ENCODE assay signal across 8 cellular contexts in the genomic region with DNA sequence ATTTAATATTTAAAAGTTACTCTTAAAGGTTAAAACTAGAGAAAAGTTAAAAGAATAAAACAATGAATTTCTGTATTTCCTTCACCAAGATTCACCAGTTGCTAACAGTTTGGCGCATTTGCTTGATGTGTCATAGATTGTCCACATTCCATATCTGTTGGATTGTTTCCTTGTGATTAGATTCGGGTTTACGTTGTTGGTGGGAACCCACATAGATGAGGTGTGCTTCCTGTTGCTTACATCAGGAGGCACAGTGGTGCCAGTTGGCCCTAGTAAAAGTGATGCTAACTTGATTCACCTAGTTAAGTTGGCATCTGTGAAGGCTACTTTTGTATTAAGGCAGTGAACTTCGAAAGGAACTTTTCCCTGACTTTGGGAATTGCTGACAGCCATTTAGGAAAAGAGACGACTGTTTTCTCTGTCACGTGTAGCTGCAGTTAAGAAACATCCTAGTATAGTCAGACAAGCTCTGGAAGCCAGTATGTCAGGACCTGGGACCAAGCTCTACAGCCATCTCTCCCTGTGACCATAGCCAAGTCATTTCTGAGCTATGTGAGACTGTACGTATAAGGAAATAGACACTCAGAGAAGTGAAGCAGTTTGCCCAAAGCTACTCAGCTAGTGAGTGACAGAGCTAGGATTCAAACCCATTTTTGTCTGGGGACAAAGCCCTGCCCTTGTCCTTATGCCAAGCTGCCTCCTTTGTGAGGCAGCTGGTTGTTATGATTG. TPM values are rescaled to one million over a fixed set of nuclear protein-coding genes. Genes with fewer than 3 reads are reported as not detected.
DNase-seq lines count a peak whose midpoint lies in the region; ATAC-seq, FAIRE-seq and TF ChIP-seq lines count a peak whose summit lies in the region.

No MANE protein-coding gene starts in this region.

- peaks cover 2% of the 10 kb centered on the region for H3K27me3 Mint-ChIP-seq in astrocyte (ENCODE audit: low read depth, unreplicated experiment)

- peaks cover 55% of the 10 kb centered on the region for H3K79me2 ChIP-seq in astrocyte (ENCODE audit: insufficient read depth, low read length)

- TF ChIP-seq CTCF in A549 (IDR thresholded peaks at IDR 0.05) (no peak), astrocyte (IDR thresholded peaks at IDR 0.05; ENCODE audit: insufficient read depth, low read depth, low read length) (peak; percentile 4), gastrocnemius medialis (IDR thresholded peaks at IDR 0.05 in 4 of 5, conservative IDR thresholded peaks at IDR 0.05 in 1 of 5) (no peak)

- TF ChIP-seq RAD21 in A549 (conservative IDR thresholded peaks at IDR 0.05 in 1 of 2, IDR thresholded peaks at IDR 0.05 in 1 of 2) = no peak

- H2AFZ ChIP-seq in astrocyte (ENCODE audit: low read depth, low read length) = no peak overlapping the region

- 64% methylated on average over 7 of the region's 7 CpGs for WGBS in A549 (ENCODE audit: missing lambda C conversion rate)

- no peaks in the 10 kb centered on the region for H3K36me3 Mint-ChIP-seq in astrocyte (ENCODE audit: low read depth, unreplicated experiment)

- peak in 1 of 2 experiments; percentile 50 for DNase-seq in A549 (ENCODE audit: low read depth in 1 of 2, low spot score in 1 of 2)
- DNase-seq in HS-27A (ENCODE audit: low read depth) = peak; percentile 92
- DNase-seq in astrocyte (ENCODE audit: low read depth) = peak; percentile 98
- DNase-seq in kidney glomerular epithelial cell (lab: John Stamatoyannopoulos, UW) = peak; percentile 87
- DNase-seq in posterior vena cava (ENCODE audit: low spot score) = no peak
- DNase-seq in gastrocnemius medialis = no peak
- DNase-seq in stimulated activated CD4-positive, alpha-beta T cell treated with anti-CD3 and anti-CD28 coated beads, Interleukin-12 subunit alpha, Interleukin-12 subunit beta, amount 100 ng/mL, for 4 hours = no peak
- no peak for DNase-seq in activated CD4-positive, alpha-beta T cell treated with anti-CD3 and anti-CD28 coated beads for 4 hours

- no peaks in the 10 kb centered on the region for H3K36me3 ChIP-seq in astrocyte (ENCODE audit: insufficient read depth, low read length)
- no peaks in the 10 kb centered on the region for H3K36me3 ChIP-seq in gastrocnemius medialis

- no peak for TF ChIP-seq POLR2A in A549 (IDR thresholded peaks at IDR 0.05; ENCODE audit: low read length)
- TF ChIP-seq POLR2A in gastrocnemius medialis (IDR thresholded peaks at IDR 0.05) = no peak

- 0 out of 6 replicates have a peak overlapping the region, but pooled peaks of 1 of the 2 experiments have one; percentile 21 for H3K27ac ChIP-seq in A549
- peak overlapping the region; percentile 90 for H3K27ac ChIP-seq in astrocyte (ENCODE audit: low read depth, low read length)
- no peak overlapping the region for H3K27ac ChIP-seq in gastrocnemius medialis

- ATAC-seq in A549 (peak; percentile 59 to 64; a peak in 4 of 6 replicates), gastrocnemius medialis (no peak)

- no peak for TF ChIP-seq EP300 in A549 (IDR thresholded peaks at IDR 0.05)

- H3K27me3 ChIP-seq in astrocyte (ENCODE audit: insufficient read depth, low read length) (no peaks in the 10 kb centered on the region), gastrocnemius medialis (no peaks in the 10 kb centered on the region)

- no peaks in the 10 kb centered on the region for H3K9me3 Mint-ChIP-seq in astrocyte (ENCODE audit: unreplicated experiment)

- H3K9me3 ChIP-seq in A549 = no peaks in the 10 kb centered on the region
- no peaks in the 10 kb centered on the region for H3K9me3 ChIP-seq in astrocyte (ENCODE audit: insufficient read depth, low read depth, low read length)
- H3K9me3 ChIP-seq in gastrocnemius medialis = no peaks in the 10 kb centered on the region

- H3K4me1 Mint-ChIP-seq in astrocyte (ENCODE audit: low read depth, unreplicated experiment) = peaks cover 8% of the 10 kb centered on the region

- H3K4me3 ChIP-seq in A549 (no peak overlapping the region), astrocyte (ENCODE audit: insufficient read depth, low read depth, low read length) (peak overlapping the region; percentile 7), gastrocnemius medialis (no peak overlapping the region)

- POLR2A ChIA-PET in A549 (lab: Yijun Ruan, JAX) = no interaction called here

- H3K27ac Mint-ChIP-seq in astrocyte (ENCODE audit: unreplicated experiment) = no peak overlapping the region

- peaks cover 4% of the 10 kb centered on the region for H4K20me1 ChIP-seq in astrocyte (ENCODE audit: insufficient read depth, low read length)

- no peak overlapping the region for H3K4me2 ChIP-seq in A549
- H3K4me2 ChIP-seq in astrocyte (ENCODE audit: low read length) = peak overlapping the region; percentile 61

- no peak overlapping the region for H3K4me3 Mint-ChIP-seq in astrocyte (ENCODE audit: unreplicated experiment)

- CTCF ChIA-PET in A549 (lab: Yijun Ruan, JAX) = interaction anchor here (0.6 to 1.2 kb wide), 5 partner anchors 14 to 59 kb away, joined by 3 to 4 read pairs (median 3); no protein-coding TSS in a partner anchor

- H3K4me1 ChIP-seq in A549 = 0 out of 3 replicates have a peak, but pooled peaks cover 8% of the 10 kb centered on the region
- peaks cover 55% of the 10 kb centered on the region for H3K4me1 ChIP-seq in astrocyte (ENCODE audit: insufficient read depth, low read length)
- peaks cover 16 to 17% of the 10 kb centered on the region in 2 donors for H3K4me1 ChIP-seq in gastrocnemius medialis

- FAIRE-seq in A549 (lab: Jason Lieb, UNC) = no peak
- peak; percentile 77 for FAIRE-seq in astrocyte (lab: Jason Lieb, UNC)

- intact Hi-C loops in posterior vena cava (cut with DNase I) = no loop called here
- intact Hi-C loops in gastrocnemius medialis (cut with DNase I; ENCODE audit: low total_unique reads) = no loop called here

- in situ Hi-C loops in gastrocnemius medialis (cut with MboI; ENCODE audit: low sequenced_read_pairs in 4 of 4) = no loop called here

- peak overlapping the region; percentile 73 for H3K9ac ChIP-seq in astrocyte (ENCODE audit: low read length)

TF ChIP-seq in A549, 52 proteins besides CTCF, POLR2A, EP300 and RAD21:
- no peak for TF ChIP-seq FOSL2 (IDR thresholded peaks at IDR 0.05)
- peak; percentile 18; the same call in 1 of the 2 replicates for TF ChIP-seq FOSL2 (CRISPR knock-in tag; IDR thresholded peaks at IDR 0.05)
- TF ChIP-seq MAFK (IDR thresholded peaks at IDR 0.05; ENCODE audit: partially characterized antibody) = no peak
- TF ChIP-seq PHF8 (IDR thresholded peaks at IDR 0.05; ENCODE audit: borderline replicate concordance, low read depth) = no peak
- TF ChIP-seq RCOR1 (IDR thresholded peaks at IDR 0.05; ENCODE audit: low read depth, low read length) = no peak
- no peak for TF ChIP-seq MYC (IDR thresholded peaks at IDR 0.05; ENCODE audit: borderline replicate concordance, low read length)

RNA-seq across cellular contexts. Expression of a gene that starts 49.0 kb away (rescaled TPM):
- polyA plus RNA-seq in A549 (2011; rRNA removed) (3.8 and 4.1 TPM in 2 replicates), A549 (2017; fragmentation: RNase III; extraction: RNeasy Plus Mini Kit Qiagen cat#74134 plus additional on column Dnase treatment) (5.1 to 5.9 TPM (median 5.4 TPM) in 3 replicates)
- 4.7 and 6.4 TPM in 2 replicates for polyA plus RNA-seq in A549 (2012; cell fraction: cytosol; rRNA removed)
- polyA plus RNA-seq in A549 (2012; cell fraction: nucleus; rRNA removed) = 8.4 and 10.2 TPM in 2 replicates
- polyA minus RNA-seq in A549 (2011; rRNA and poly(A)+ RNA removed) = 3.8 and 5.6 TPM in 2 replicates
- total RNA-seq in astrocyte (9.9 and 11.3 TPM in 2 replicates), posterior vena cava (10 to 100 TPM; 16.3 to 19.8 TPM), gastrocnemius medialis (10 to 100 TPM in 3 of 4 donors, 1 to 10 TPM in 1; 6.3 to 16.7 (median 12.0) TPM)

Comparison
In these comparisons a context has a peak if more than half of its experiments do, and no peak if none do; other contexts are left out.
1. ATAC-seq: peak in A549 (2 of 2); none in gastrocnemius medialis (0 of 2).
2. DNase-seq: peak in HS-27A (single experiment), astrocyte (single experiment) and kidney glomerular epithelial cell (single experiment); none in posterior vena cava (single experiment), gastrocnemius medialis (0 of 2), stimulated activated CD4-positive, alpha-beta T cell treated with anti-CD3 and anti-CD28 coated beads, Interleukin-12 subunit alpha, Interleukin-12 subunit beta, amount 100 ng/mL, for 4 hours (single experiment) and activated CD4-positive, alpha-beta T cell treated with anti-CD3 and anti-CD28 coated beads for 4 hours (0 of 2).